1 cellular context compared by ENCODE assay signal in the genomic region with DNA sequence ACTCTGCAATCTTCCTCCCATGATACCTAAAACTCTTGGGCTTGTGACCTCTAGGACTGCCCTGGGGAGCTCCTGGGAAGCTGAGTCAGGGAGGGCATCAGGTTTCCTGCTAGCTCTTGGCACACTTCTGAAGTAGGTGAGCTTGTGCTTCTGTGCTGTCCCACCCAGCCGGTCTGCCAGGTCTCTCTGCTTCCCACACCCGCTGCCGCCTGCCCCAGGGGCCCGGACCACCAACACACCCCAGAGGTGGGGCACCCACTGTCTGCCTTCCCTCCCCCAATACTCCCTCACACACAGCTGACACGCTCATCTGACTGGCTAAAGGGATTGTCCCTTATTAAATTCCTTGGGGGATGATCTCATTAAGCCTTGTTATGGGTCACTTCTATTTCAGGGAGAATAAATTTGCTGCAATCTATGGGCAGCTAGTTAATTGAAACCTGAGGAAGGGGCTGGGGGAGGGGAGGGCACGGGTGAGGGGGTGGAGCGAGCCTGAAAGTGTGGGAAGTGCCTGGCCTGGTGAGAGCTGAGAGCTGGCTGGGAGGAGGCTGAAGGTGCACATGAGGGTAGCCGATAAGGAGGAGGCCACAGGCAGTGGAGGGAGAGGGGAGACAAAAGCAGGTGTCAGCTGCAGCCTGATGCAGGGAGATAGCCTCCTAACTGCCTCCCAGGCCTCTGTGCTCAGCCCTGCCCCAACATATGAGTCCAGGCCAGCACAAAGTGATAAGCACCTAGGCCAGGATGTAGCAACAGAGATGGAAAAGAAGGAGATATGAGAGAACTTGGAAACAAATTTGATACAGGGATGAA.
TF ChIP-seq lines count a peak whose summit lies in the region.

No MANE protein-coding gene starts in this region.

TF ChIP-seq in HEK293, 187 proteins besides CTCF, POLR2A, EP300 and RAD21 (continued from another document):
- TF ChIP-seq, protein P1, sequence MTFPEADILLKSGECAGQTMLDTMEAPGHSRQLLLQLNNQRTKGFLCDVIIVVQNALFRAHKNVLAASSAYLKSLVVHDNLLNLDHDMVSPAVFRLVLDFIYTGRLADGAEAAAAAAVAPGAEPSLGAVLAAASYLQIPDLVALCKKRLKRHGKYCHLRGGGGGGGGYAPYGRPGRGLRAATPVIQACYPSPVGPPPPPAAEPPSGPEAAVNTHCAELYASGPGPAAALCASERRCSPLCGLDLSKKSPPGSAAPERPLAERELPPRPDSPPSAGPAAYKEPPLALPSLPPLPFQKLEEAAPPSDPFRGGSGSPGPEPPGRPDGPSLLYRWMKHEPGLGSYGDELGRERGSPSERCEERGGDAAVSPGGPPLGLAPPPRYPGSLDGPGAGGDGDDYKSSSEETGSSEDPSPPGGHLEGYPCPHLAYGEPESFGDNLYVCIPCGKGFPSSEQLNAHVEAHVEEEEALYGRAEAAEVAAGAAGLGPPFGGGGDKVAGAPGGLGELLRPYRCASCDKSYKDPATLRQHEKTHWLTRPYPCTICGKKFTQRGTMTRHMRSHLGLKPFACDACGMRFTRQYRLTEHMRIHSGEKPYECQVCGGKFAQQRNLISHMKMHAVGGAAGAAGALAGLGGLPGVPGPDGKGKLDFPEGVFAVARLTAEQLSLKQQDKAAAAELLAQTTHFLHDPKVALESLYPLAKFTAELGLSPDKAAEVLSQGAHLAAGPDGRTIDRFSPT (tag by site-specific recombination; IDR thresholded peaks at IDR 0.05): peak; percentile 14; the same call in 1 of the 2 replicates
- TF ChIP-seq WT1 (tag by site-specific recombination; IDR thresholded peaks at IDR 0.05) (peak; percentile 57; the same call in 1 of the 2 replicates), ZNF280D (tag by site-specific recombination; IDR thresholded peaks at IDR 0.05) (no peak), ZNF530 (tag by site-specific recombination; IDR thresholded peaks at IDR 0.05; ENCODE audit: low read depth) (no peak), BCL11B (tag by site-specific recombination; IDR thresholded peaks at IDR 0.05; ENCODE audit: low read depth) (no peak), ZNF600 (tag by site-specific recombination; IDR thresholded peaks at IDR 0.05) (peak; percentile 52), SETDB1 (IDR thresholded peaks at IDR 0.05; ENCODE audit: insufficient read length, low read length) (no peak), ZXDB (tag by site-specific recombination; IDR thresholded peaks at IDR 0.05) (0 out of 2 replicates have a peak, but pooled peaks have one; percentile 38), ZNF843 (tag by site-specific recombination; IDR thresholded peaks at IDR 0.05) (no peak), TRIM28 (IDR thresholded peaks at IDR 0.05; ENCODE audit: borderline replicate concordance, low read length) (no peak), OSR2 (tag by site-specific recombination; IDR thresholded peaks at IDR 0.05) (peak; percentile 33; the same call in 1 of the 2 replicates), ZNF169 (tag by site-specific recombination; IDR thresholded peaks at IDR 0.05) (no peak), ZNF518A (tag by site-specific recombination; conservative IDR thresholded peaks at IDR 0.05; ENCODE audit: low read depth) (no peak), PRDM1 (tag by site-specific recombination; IDR thresholded peaks at IDR 0.05) (no peak), ZNF398 (tag by site-specific recombination; IDR thresholded peaks at IDR 0.05) (peak; percentile 80), ZNF416 (tag by site-specific recombination; IDR thresholded peaks at IDR 0.05) (no peak), KLF17 (tag by site-specific recombination; IDR thresholded peaks at IDR 0.05) (peak; percentile 88; the same call in 1 of the 2 replicates), ZNF596 (tag by site-specific recombination; IDR thresholded peaks at IDR 0.05) (no peak), SALL2 (tag by site-specific recombination; IDR thresholded peaks at IDR 0.05; ENCODE audit: borderline replicate concordance) (no peak)
